Comparison of ENCODE assay signal across 17 cellular contexts in the genomic region with DNA sequence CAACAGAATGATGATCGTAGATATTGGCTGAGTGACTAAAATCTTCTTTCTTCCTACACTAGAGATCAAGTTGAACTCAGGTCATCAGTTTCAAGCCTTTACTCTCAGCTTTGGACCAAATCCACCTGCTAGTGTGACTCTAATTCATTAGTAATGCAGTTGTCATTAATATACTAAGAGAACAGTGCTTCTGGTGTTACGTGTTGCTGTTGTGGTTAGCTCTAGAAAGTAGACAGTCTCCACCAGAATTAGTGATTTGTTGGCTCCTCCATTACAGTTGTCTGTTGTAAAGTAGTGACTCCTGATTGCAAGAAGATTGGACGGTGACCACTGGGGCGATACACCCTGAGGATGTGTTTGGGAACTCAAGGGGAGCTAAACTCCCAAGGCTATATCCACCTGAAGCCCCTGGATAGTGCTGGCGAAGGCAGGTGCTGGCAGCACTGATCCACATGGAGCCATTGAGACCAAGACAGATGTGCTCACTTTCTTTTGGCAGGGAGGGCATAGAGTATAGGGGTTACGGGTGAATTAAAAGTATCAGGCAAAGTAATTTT. TPM values are rescaled to one million over a fixed set of nuclear protein-coding genes. Genes with fewer than 3 reads are reported as not detected.
DNase-seq lines count a peak whose midpoint lies in the region; ATAC-seq, FAIRE-seq and TF ChIP-seq lines count a peak whose summit lies in the region.
"Had no signal": no experiment of that assay in that cellular context is flagged by ENCODE, and none has a peak within 500 bp of the region (broad histone marks: within the 10 kb centered on the region; RNA-seq: fewer than 3 reads in every experiment).

No MANE protein-coding gene starts in this region.

- H3K79me2 ChIP-seq in mammary epithelial cell (ENCODE audit: insufficient read depth, low read length), result no peaks in the 10 kb centered on the region
- peaks cover 78% of the 10 kb centered on the region for H3K79me2 ChIP-seq in GM12878 (ENCODE audit: control insufficient read depth, insufficient read depth, low read length)

- TF ChIP-seq CTCF in mammary epithelial cell (conservative IDR thresholded peaks at IDR 0.05 in 1 of 2, IDR thresholded peaks at IDR 0.05 in 1 of 2; ENCODE audit: extremely low read depth in 1 of 2, insufficient read depth in 1 of 2, low read depth in 1 of 2, low read length in 2 of 2) (no peak), breast epithelium (IDR thresholded peaks at IDR 0.05) (no peak), GM12878 (IDR thresholded peaks at IDR 0.05 in 2 of 3, conservative IDR thresholded peaks at IDR 0.05 in 1 of 3; ENCODE audit: control insufficient read depth in 2 of 3, extremely low read depth in 1 of 3, insufficient read depth in 1 of 3, low read depth in 3 of 3, low read length in 3 of 3) (no peak)

- dilution Hi-C loops in mammary epithelial cell (cut with HindIII; ENCODE audit: low sequenced_read_pairs), result no loop called here

- SMC1A ChIA-PET in GM12878 (lab: Charles Lee; ENCODE audit: uncharacterized antibody, unreplicated experiment), result interaction anchor here (0.5 to 23.4 kb wide), 14 partner anchors 9 to 286 kb away, joined by 3 to 608 read pairs (median 4); no protein-coding TSS in a partner anchor

- in situ Hi-C loops in mammary epithelial cell (cut with MboI; ENCODE audit: low sequenced_read_pairs in 2 of 2) (no loop called here), GM12878 (cut with MboI) (loop anchor here (25.0 kb wide), 1 partner anchor 490 kb away; a partner anchor contains a TSS)

- no peaks in the 10 kb centered on the region for H3K9me3 ChIP-seq in mammary epithelial cell (replicated peaks; ENCODE audit: insufficient read depth, low read length)
- no peaks in the 10 kb centered on the region for H3K9me3 ChIP-seq in breast epithelium
- H3K9me3 ChIP-seq in GM12878 (replicated peaks; ENCODE audit: control insufficient read depth, insufficient read depth, low read length), result no peaks in the 10 kb centered on the region
- H3K9me3 ChIP-seq: right atrium auricular region had no signal

- BruUV-seq in mammary epithelial cell (replicated peaks; lab: Mats Ljungman, UMichigan) (no TSS peak), GM12878 (replicated peaks; lab: Mats Ljungman, UMichigan) (no TSS peak)

- H3K4me3 Mint-ChIP-seq in T-cell, result peak overlapping the region; percentile 97 to 98 (median 98)

- H3K36me3 ChIP-seq in mammary epithelial cell (ENCODE audit: insufficient read depth, low read length) (no peaks in the 10 kb centered on the region), breast epithelium (no peaks in the 10 kb centered on the region), GM12878 (ENCODE audit: control insufficient read depth in 2 of 2, insufficient read depth in 2 of 2, low read length in 1 of 2) (no peaks in the 10 kb centered on the region)
- H3K36me3 ChIP-seq: brain microvascular endothelial cell, right atrium auricular region had no signal

- CTCF ChIA-PET in mammary epithelial cell (lab: Charles Lee; ENCODE audit: low non-redundant PET) (no interaction called here), T-cell (lab: Charles Lee) (interaction anchor here (0.8 to 4.1 kb wide), 4 partner anchors 8 to 51 kb away, joined by 3 to 31 read pairs (median 6); no protein-coding TSS in a partner anchor), GM12878 (lab: Yijun Ruan, JAX) (interaction anchor here (1.0 to 16.0 kb wide), 7 partner anchors 9 to 69 kb away, joined by 3 to 263 read pairs (median 6); no protein-coding TSS in a partner anchor)

- no peak for FAIRE-seq in GM12878 (lab: Jason Lieb, UNC)

- H3K4me2 ChIP-seq in mammary epithelial cell (ENCODE audit: insufficient read depth, low read depth, low read length) (no peak overlapping the region), GM12878 (ENCODE audit: control insufficient read depth, insufficient read depth) (peak overlapping the region; percentile 94)
- H3K4me2 ChIP-seq: KMS-11 had no signal

- ATAC-seq in T-cell (replicated peaks in 1 of 4) (no peak), GM12878 (peak; percentile 12), GM18519 (IDR thresholded peaks at IDR 0.05; ENCODE audit: low FRiP score, unreplicated experiment) (no peak), HG03565 (IDR thresholded peaks at IDR 0.05; ENCODE audit: unreplicated experiment) (no peak), GM18517 (IDR thresholded peaks at IDR 0.05; ENCODE audit: unreplicated experiment) (no peak)
- ATAC-seq: HCT116 had no signal

- no peaks in the 10 kb centered on the region for H3K27me3 Mint-ChIP-seq in T-cell

- H4K20me1 ChIP-seq in mammary epithelial cell (ENCODE audit: insufficient read depth, low read length) (no peaks in the 10 kb centered on the region), GM12878 (ENCODE audit: control insufficient read depth, insufficient read depth) (no peaks in the 10 kb centered on the region)

- H2AFZ ChIP-seq in mammary epithelial cell (ENCODE audit: low read depth, low read length), result peak overlapping the region; percentile 7
- peak overlapping the region; percentile 16 for H2AFZ ChIP-seq in GM12878 (ENCODE audit: control insufficient read depth, low read depth, low read length)

- H3K9ac ChIP-seq in mammary epithelial cell (ENCODE audit: insufficient read depth, low read length), result no peak overlapping the region
- H3K9ac ChIP-seq in GM12878 (ENCODE audit: control insufficient read depth, insufficient read depth, low read length), result peak overlapping the region; percentile 62; the same call in 1 of the 2 replicates
- H3K9ac ChIP-seq: KMS-11 had no signal

- POLR2A ChIA-PET in T-cell (lab: Charles Lee) (interaction anchor here (0.6 to 1.2 kb wide), 4 partner anchors 8 to 26 kb away, joined by 3 read pairs; no protein-coding TSS in a partner anchor), GM12878 (lab: Charles Lee) (interaction anchor here (0.9 to 13.0 kb wide), 4 partner anchors 8 to 284 kb away, joined by 3 to 172 read pairs (median 12); no protein-coding TSS in a partner anchor)

- TF ChIP-seq EP300 in GM12878 (IDR thresholded peaks at IDR 0.05; ENCODE audit: borderline replicate concordance in 1 of 2, control insufficient read depth in 1 of 2, low read depth in 2 of 2, low read length in 2 of 2), result no peak

- no peak for TF ChIP-seq POLR2A in breast epithelium (IDR thresholded peaks at IDR 0.05)
- TF ChIP-seq POLR2A in GM12878 (IDR thresholded peaks at IDR 0.05; ENCODE audit: low read depth, low read length), result no peak

- H3K27ac ChIP-seq in mammary epithelial cell (ENCODE audit: insufficient read depth, low read depth, low read length), result no peak overlapping the region
- H3K27ac ChIP-seq in breast epithelium, result no peak overlapping the region
- H3K27ac ChIP-seq in GM12878 (ENCODE audit: control insufficient read depth, insufficient read depth), result peak overlapping the region; percentile 85
- H3K27ac ChIP-seq: brain microvascular endothelial cell, KMS-11, right atrium auricular region, VCaP had no signal

- peaks cover 33% of the 10 kb centered on the region for H3K36me3 Mint-ChIP-seq in T-cell

- intact Hi-C loops in mammary epithelial cell (cut with micrococcal nuclease) (no loop called here), breast epithelium (cut with DNase I; ENCODE audit: low total_unique reads) (no loop called here), GM12878 (cut with micrococcal nuclease; ENCODE audit: unreplicated experiment) (loop anchor here (5.0 kb wide), 1 partner anchor 285 kb away; a partner anchor contains a TSS)

- RAD21 ChIA-PET in GM12878 (lab: Charles Lee; ENCODE audit: unreplicated experiment), result interaction anchor here (1.4 to 21.9 kb wide), 4 partner anchors 24 to 283 kb away, joined by 3 to 443 read pairs (median 34); no protein-coding TSS in a partner anchor

- H3K27me3 ChIP-seq in mammary epithelial cell (ENCODE audit: insufficient read depth, low read length), result no peaks in the 10 kb centered on the region
- H3K27me3 ChIP-seq in breast epithelium, result peaks cover 0 to 27% of the 10 kb centered on the region in 2 donors
- H3K27me3 ChIP-seq in GM12878 (replicated peaks in 1 of 2; ENCODE audit: control insufficient read depth in 2 of 2, insufficient read depth in 2 of 2, low read length in 1 of 2), result no peaks in the 10 kb centered on the region
- H3K27me3 ChIP-seq: brain microvascular endothelial cell, right atrium auricular region had no signal

- 92% methylated on average over 6 of the region's 6 CpGs for WGBS in mammary epithelial cell (ENCODE audit: low coverage, missing lambda C conversion rate)
- 79% methylated on average over 6 of the region's 6 CpGs for WGBS in GM12878 (ENCODE audit: insufficient coverage, insufficient replicate concordance, low lambda C conversion rate, missing lambda C conversion rate)

- H3K4me3 ChIP-seq in mammary epithelial cell (replicated peaks in 1 of 3; ENCODE audit: insufficient read depth in 1 of 3, low read depth in 2 of 3, low read length in 3 of 3) (no peak overlapping the region), breast epithelium (no peak overlapping the region), GM12878 (peak overlapping the region; percentile 83)
- H3K4me3 ChIP-seq: right atrium auricular region had no signal

- peaks cover 26% of the 10 kb centered on the region for H3K4me1 ChIP-seq in mammary epithelial cell (ENCODE audit: insufficient read depth, low read length)
- no peaks in the 10 kb centered on the region for H3K4me1 ChIP-seq in breast epithelium
- H3K4me1 ChIP-seq in GM12878 (ENCODE audit: control insufficient read depth, insufficient read depth, low read length), result peaks cover 28% of the 10 kb centered on the region

- peaks cover 56 to 75% (median 64%) of the 10 kb centered on the region in 3 donors for H3K4me1 Mint-ChIP-seq in T-cell

- H3K27ac Mint-ChIP-seq in T-cell, result peak overlapping the region; percentile 97 to 98
- H3K27ac Mint-ChIP-seq: nephron had no signal

- no peak for TF ChIP-seq RAD21 in GM12878 (IDR thresholded peaks at IDR 0.05; ENCODE audit: insufficient read depth, low read depth, low read length)

- no peaks in the 10 kb centered on the region for H3K9me3 Mint-ChIP-seq in T-cell
- H3K9me3 Mint-ChIP-seq: nephron had no signal

- DNase-seq in mammary epithelial cell (no peak), breast epithelium (ENCODE audit: low spot score in 2 of 2) (no peak), T-cell (peak in 1 of 34 experiments; percentile 15), GM12878 (ENCODE audit: low read depth, low spot score) (no peak), NCI-H1436 treated with DMSO at 0.1 percent for 48 hours (lab: John Stamatoyannopoulos, UW) (no peak)
- DNase-seq: brain microvascular endothelial cell; effector CD4-positive, alpha-beta T cell; NCI-H1417 treated with DMSO at 0.1 percent for 48 hours; OCI-M1 had no signal

RNA-seq across cellular contexts. Expression of a gene that starts 3.1 kb away (rescaled TPM):
- total RNA-seq in mammary epithelial cell (1 to 10 TPM; 1.5 to 9.4 TPM), breast epithelium (1 to 10 TPM in 2 of 3 donors, under 1 TPM in 1; 0.98 to 1.5 (median 1.4) TPM), T-cell (100 to 1,000 TPM; 120 to 274 (median 243) TPM), GM12878 (2014; rRNA removed) (31.5 and 34.5 TPM in 2 replicates), GM12878 (2014; rRNA removed; fragmentation: Illumina TruSeq; extraction: Trizol) (51.0 and 55.6 TPM in 2 replicates), GM12878 (2021) (51.9 and 54.4 TPM in 2 replicates)
- polyA plus RNA-seq in mammary epithelial cell (3.6 TPM), GM12878 (2011; rRNA removed) (35.8 and 47.1 TPM in 2 replicates), GM12878 (2014; fragmentation: Illumina TruSeq; extraction: Trizol) (30.5 and 39.0 TPM in 2 replicates), GM12878 (2014; fragmentation: Nextera tagmentation; extraction: Ambion mirVana) (10 to 100 TPM; 13.3 to 15.0 TPM), GM12878 (2014; rRNA removed) (38.5 and 45.0 TPM in 2 replicates), GM12878 (2016; fragmentation: Nextera tagmentation; extraction: Ambion mirVana) (10 to 100 TPM; 31.4 to 34.9 TPM)
- 2.1 TPM for polyA minus RNA-seq in mammary epithelial cell
- total RNA-seq in GM12878 (2013; cell fraction: nucleolus; rRNA removed), result 79.4 and 87.6 TPM in 2 replicates
- 10.7 TPM for polyA plus RNA-seq in GM12878 (2011; ENCODE audit: low read depth)
- 17.7 and 18.9 TPM in 2 replicates for polyA plus RNA-seq in GM12878 (2011; cell fraction: cytosol; rRNA removed)
- 14.0 and 16.6 TPM in 2 replicates for polyA plus RNA-seq in GM12878 (2011; cell fraction: nucleus; rRNA removed)
- polyA plus RNA-seq in GM12878 (2012), result 18.5 and 26.3 TPM in 2 replicates
- polyA minus RNA-seq in GM12878 (2011; rRNA and poly(A)+ RNA removed), result 41.1 and 45.5 TPM in 2 replicates
- polyA minus RNA-seq in GM12878 (2011; cell fraction: cytosol; rRNA and poly(A)+ RNA removed), result 17.9 and 34.2 TPM in 2 replicates
- polyA minus RNA-seq in GM12878 (2011; cell fraction: nucleus; rRNA and poly(A)+ RNA removed), result 25.5 and 30.0 TPM in 2 replicates
